Comparison of ENCODE assay signal across 8 cellular contexts in genomic region chr2:152715854-152716428, GRCh38. TPM values are rescaled to one million over a fixed set of nuclear protein-coding genes. Genes with fewer than 3 reads are reported as not detected.
DNase-seq lines count a peak whose midpoint lies in the region; ATAC-seq, FAIRE-seq and TF ChIP-seq lines count a peak whose summit lies in the region.

No MANE protein-coding gene starts in this region.

- H3K36me3 Mint-ChIP-seq in CD14-positive monocyte, result peaks cover 35 to 44% of the 10 kb centered on the region in 2 donors
- peaks cover 10 to 30% (median 25%) of the 10 kb centered on the region in 5 donors for H3K36me3 Mint-ChIP-seq in naive thymus-derived CD4-positive, alpha-beta T cell

- no peaks in the 10 kb centered on the region for H3K27me3 ChIP-seq in naive thymus-derived CD4-positive, alpha-beta T cell (ENCODE audit: control insufficient read depth in 2 of 2, insufficient read depth in 2 of 2, low read length in 2 of 2)

- H3K4me1 Mint-ChIP-seq in CD14-positive monocyte, result peaks cover 37% of the 10 kb centered on the region
- H3K4me1 Mint-ChIP-seq in naive thymus-derived CD4-positive, alpha-beta T cell, result peaks cover 44 to 82% (median 71%) of the 10 kb centered on the region in 7 donors

- POLR2A ChIA-PET in naive thymus-derived CD4-positive, alpha-beta T cell (lab: Charles Lee), result interaction anchor here (0.6 to 2.6 kb wide), 6 partner anchors 11 to 540 kb away, joined by 3 to 12 read pairs (median 4); partner anchors contain the start of gene STAM2

- peaks cover 0 to 3% (median 0%) of the 10 kb centered on the region in 7 donors for H3K9me3 Mint-ChIP-seq in CD14-positive monocyte
- peaks cover 0 to 11% (median 0%) of the 10 kb centered on the region in 11 donors for H3K9me3 Mint-ChIP-seq in naive thymus-derived CD4-positive, alpha-beta T cell

- peak; percentile 27 for TF ChIP-seq CTCF in CD14-positive monocyte (IDR thresholded peaks at IDR 0.05)
- peak; percentile 62 for TF ChIP-seq CTCF in choroid plexus epithelial cell (conservative IDR thresholded peaks at IDR 0.05; ENCODE audit: low read depth, low read length)

- H3K4me3 ChIP-seq in choroid plexus epithelial cell (ENCODE audit: low read depth, low read length), result peak overlapping the region; percentile 98
- H3K4me3 ChIP-seq in naive thymus-derived CD4-positive, alpha-beta T cell (ENCODE audit: low read length), result peak overlapping the region; percentile 98

- H3K4me1 ChIP-seq in naive thymus-derived CD4-positive, alpha-beta T cell (ENCODE audit: control insufficient read depth in 2 of 2, insufficient read depth in 2 of 2, low read length in 2 of 2), result peaks cover 21 to 41% of the 10 kb centered on the region in 2 donors

- intact Hi-C loops in CD14-positive monocyte (cut with micrococcal nuclease), result loop anchor here in 1 of 2 donors (5.0 to 10.0 kb wide), 2 partner anchors 889 to 1431 kb away; partner anchors contain the start of genes ARL5A and NMI
- intact Hi-C loops in naive thymus-derived CD4-positive, alpha-beta T cell (cut with micrococcal nuclease), result loop anchor here (2.0 to 10.0 kb wide), 5 partner anchors 61 to 1455 kb away; partner anchors contain the start of gene RBM43 (in 2 of the 2)

- CTCF ChIA-PET in naive thymus-derived CD4-positive, alpha-beta T cell (lab: Charles Lee), result interaction anchor here (0.7 to 1.1 kb wide), 2 partner anchors 12 to 1003 kb away, joined by 3 read pairs; no protein-coding TSS in a partner anchor

- H3K27ac Mint-ChIP-seq in CD14-positive monocyte, result peak overlapping the region in 6 of 7 donors; percentile 26 to 99 (median 96)
- H3K27ac Mint-ChIP-seq in naive thymus-derived CD4-positive, alpha-beta T cell, result peak overlapping the region in 8 of 9 donors; percentile 97 to 100 (median 99)

- FAIRE-seq in GM12892 (lab: Jason Lieb, UNC), result peak; percentile 56
- peak; percentile 53 for FAIRE-seq in RCC 7860 (lab: Jason Lieb, UNC)

- peak overlapping the region; percentile 93 for H3K27ac ChIP-seq in naive thymus-derived CD4-positive, alpha-beta T cell (ENCODE audit: low read depth, low read length)

- peak overlapping the region; percentile 97 to 100 for H3K4me3 Mint-ChIP-seq in CD14-positive monocyte
- peak overlapping the region; percentile 97 to 100 (median 99) for H3K4me3 Mint-ChIP-seq in naive thymus-derived CD4-positive, alpha-beta T cell

- peaks cover 0 to 21% (median 9%) of the 10 kb centered on the region in 3 experiments for H3K36me3 ChIP-seq in naive thymus-derived CD4-positive, alpha-beta T cell (ENCODE audit: control insufficient read depth in 2 of 3, insufficient read depth in 3 of 3, low read length in 3 of 3)

- H3K27me3 Mint-ChIP-seq in CD14-positive monocyte (ENCODE audit: low read depth in 3 of 3), result peaks cover 0 to 2% (median 0%) of the 10 kb centered on the region in 3 donors
- no peaks in the 10 kb centered on the region for H3K27me3 Mint-ChIP-seq in naive thymus-derived CD4-positive, alpha-beta T cell

- H3K9me3 ChIP-seq in naive thymus-derived CD4-positive, alpha-beta T cell (ENCODE audit: control insufficient read depth in 2 of 3, low read length in 3 of 3), result no peaks in the 10 kb centered on the region

- DNase-seq in CD14-positive monocyte (ENCODE audit: low spot score) (no peak), GM12892 (ENCODE audit: insufficient read length) (no peak), RCC 7860 (ENCODE audit: low spot score) (peak; percentile 44), choroid plexus epithelial cell (ENCODE audit: low read depth) (peak; percentile 27), amniotic stem cell (lab: John Stamatoyannopoulos, UW) (no peak)
- no peak for DNase-seq in naive thymus-derived CD4-positive, alpha-beta T cell

- no peak for TF ChIP-seq POLR2A in GM12892 (IDR thresholded peaks at IDR 0.05; ENCODE audit: low read depth, low read length)

- no peak for ATAC-seq in naive thymus-derived CD4-positive, alpha-beta T cell
- no peak for ATAC-seq in HG03039 (IDR thresholded peaks at IDR 0.05; ENCODE audit: unreplicated experiment)
- no peak for ATAC-seq in GM21737 (IDR thresholded peaks at IDR 0.05; ENCODE audit: unreplicated experiment)

RNA-seq across cellular contexts. Expression of gene PRPF40A, which starts 1.3 kb away (rescaled TPM):
- polyA plus RNA-seq in CD14-positive monocyte, result 10 to 100 TPM; 66.6 to 95.4 TPM
- polyA plus RNA-seq in GM12892 (2012; ENCODE audit: missing spikeins), result 94.6 TPM
- 100 to 1,000 TPM; 104 to 126 (median 109) TPM for total RNA-seq in naive thymus-derived CD4-positive, alpha-beta T cell
- 100 to 1,000 TPM; 116 to 119 TPM for polyA plus RNA-seq in naive thymus-derived CD4-positive, alpha-beta T cell

RNA-seq across cellular contexts. Expression of gene ARL6IP6, which starts 2.5 kb away (rescaled TPM):
- 10 to 100 TPM; 23.4 to 24.7 TPM for polyA plus RNA-seq in CD14-positive monocyte
- 29.9 TPM for polyA plus RNA-seq in GM12892 (2012; ENCODE audit: missing spikeins)
- total RNA-seq in naive thymus-derived CD4-positive, alpha-beta T cell, result 10 to 100 TPM; 10.2 to 43.6 (median 18.0) TPM
- 10 to 100 TPM; 14.0 to 25.7 TPM for polyA plus RNA-seq in naive thymus-derived CD4-positive, alpha-beta T cell

Comparison
In these comparisons a context has a peak if more than half of its experiments do, and no peak if none do; other contexts are left out.
1. DNase-seq: peak in RCC 7860 (single experiment) and choroid plexus epithelial cell (single experiment); none in CD14-positive monocyte (single experiment), GM12892 (single experiment), naive thymus-derived CD4-positive, alpha-beta T cell (0 of 9) and amniotic stem cell (single experiment).